ENCODE assay signal across 15 cellular contexts in the genomic region with DNA sequence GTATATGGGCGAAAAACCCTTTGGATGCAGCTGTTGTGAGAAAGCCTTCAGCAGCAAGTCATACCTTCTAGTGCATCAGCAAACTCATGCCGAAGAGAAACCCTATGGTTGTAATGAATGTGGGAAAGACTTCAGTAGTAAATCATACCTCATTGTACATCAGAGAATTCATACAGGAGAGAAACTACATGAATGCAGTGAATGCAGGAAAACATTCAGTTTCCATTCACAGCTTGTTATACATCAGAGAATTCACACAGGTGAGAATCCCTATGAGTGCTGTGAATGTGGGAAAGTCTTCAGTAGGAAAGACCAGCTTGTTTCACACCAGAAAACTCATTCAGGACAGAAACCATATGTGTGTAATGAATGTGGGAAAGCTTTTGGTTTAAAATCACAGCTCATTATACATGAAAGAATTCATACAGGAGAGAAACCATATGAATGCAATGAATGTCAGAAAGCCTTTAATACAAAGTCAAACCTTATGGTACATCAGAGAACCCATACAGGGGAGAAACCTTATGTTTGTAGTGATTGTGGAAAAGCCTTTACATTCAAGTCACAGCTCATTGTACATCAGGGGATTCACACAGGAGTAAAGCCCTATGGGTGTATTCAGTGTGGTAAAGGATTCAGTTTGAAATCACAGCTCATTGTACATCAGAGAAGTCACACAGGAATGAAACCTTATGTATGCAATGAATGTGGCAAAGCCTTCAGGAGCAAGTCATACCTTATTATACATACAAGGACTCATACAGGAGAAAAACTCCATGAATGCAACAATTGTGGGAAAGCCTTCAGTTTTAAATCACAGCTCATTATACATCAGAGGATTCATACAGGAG. TPM values are rescaled to one million over a fixed set of nuclear protein-coding genes. Genes with fewer than 3 reads are reported as not detected.
DNase-seq lines count a peak whose midpoint lies in the region; TF ChIP-seq lines count a peak whose summit lies in the region.
"Had no signal": no experiment of that assay in that cellular context is flagged by ENCODE, and none has a peak within 500 bp of the region (broad histone marks: within the 10 kb centered on the region; RNA-seq: fewer than 3 reads in every experiment).

No MANE protein-coding gene starts in this region.

- H3K27me3 Mint-ChIP-seq in chondrocyte (ENCODE audit: low read depth), result no peaks in the 10 kb centered on the region

- DNase-seq in Caki2 (ENCODE audit: low read depth) (peak; percentile 39), chondrocyte (ENCODE audit: low spot score) (no peak), myocyte (ENCODE audit: low read depth) (peak; percentile 13), GM20000 (ENCODE audit: low spot score) (no peak), midbrain (lab: John Stamatoyannopoulos, UW) (no peak)
- DNase-seq in stimulated activated CD4-positive, alpha-beta T cell treated with anti-CD3 and anti-CD28 coated beads, Interleukin-1b, Interleukin-23, amount 100 ng/mL, for 48 hours, result no peak
- DNase-seq: activated CD8-positive, alpha-beta memory T cell treated with anti-CD3 and anti-CD28 coated beads for 24 hours; adrenal gland; effector CD8-positive, alpha-beta T cell; HCEC 1CT; head of caudate nucleus; Kasumi-1; NCI-H345 had no signal

- no peak for TF ChIP-seq RAD21 in Ishikawa (IDR thresholded peaks at IDR 0.05; ENCODE audit: low read depth)

- no peak for TF ChIP-seq EP300 in Ishikawa (IDR thresholded peaks at IDR 0.05; ENCODE audit: borderline replicate concordance)

- peak overlapping the region; percentile 45 for H3K27ac Mint-ChIP-seq in chondrocyte (ENCODE audit: unreplicated experiment)

- TF ChIP-seq CTCF in chondrocyte (IDR thresholded peaks at IDR 0.05) (no peak), GM20000 (IDR thresholded peaks at IDR 0.05; ENCODE audit: extremely low read depth, missing control alignments) (no peak)

- no peak overlapping the region for H3K4me3 Mint-ChIP-seq in chondrocyte (ENCODE audit: unreplicated experiment)

- in situ Hi-C loops in Caki2 (cut with HindIII; ENCODE audit: low pct_unique_long_range_greater_than_20kb, low sequenced_read_pairs), result no loop called here

- peaks cover 71% of the 10 kb centered on the region for H3K36me3 Mint-ChIP-seq in chondrocyte (ENCODE audit: low read depth)

- peaks cover 69% of the 10 kb centered on the region for H3K9me3 Mint-ChIP-seq in chondrocyte (ENCODE audit: low read depth)

- H3K4me1 Mint-ChIP-seq in chondrocyte (ENCODE audit: low read depth), result no peaks in the 10 kb centered on the region

TF ChIP-seq in Ishikawa, 13 proteins besides CTCF, POLR2A, EP300 and RAD21:
- TF ChIP-seq TCF12 (IDR thresholded peaks at IDR 0.05; ENCODE audit: low read depth) (0 out of 2 replicates have a peak, but pooled peaks have one; percentile 17), TEAD4 (IDR thresholded peaks at IDR 0.05) (no peak), EGR1 (IDR thresholded peaks at IDR 0.05) (no peak), FOXM1 (IDR thresholded peaks at IDR 0.05; ENCODE audit: borderline replicate concordance, low read depth) (no peak), YY1 (IDR thresholded peaks at IDR 0.05; ENCODE audit: low read depth) (no peak)
- TF ChIP-seq, protein P1, sequence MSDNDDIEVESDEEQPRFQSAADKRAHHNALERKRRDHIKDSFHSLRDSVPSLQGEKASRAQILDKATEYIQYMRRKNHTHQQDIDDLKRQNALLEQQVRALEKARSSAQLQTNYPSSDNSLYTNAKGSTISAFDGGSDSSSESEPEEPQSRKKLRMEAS (IDR thresholded peaks at IDR 0.05), result no peak

RNA-seq across cellular contexts. Expression of a gene that starts 21.4 kb away (rescaled TPM):
- 17.1 and 36.8 TPM in 2 replicates for total RNA-seq in Caki2 (2014; rRNA removed; shearing (Covaris generic); ENCODE audit: low replicate concordance)
- 13.5 to 22.2 TPM (median 17.5 TPM) in 3 replicates for total RNA-seq in chondrocyte
- 16.0 and 31.0 TPM in 2 replicates for total RNA-seq in myocyte
- 7.4 TPM for polyA plus RNA-seq in myocyte (2012)

RNA-seq across cellular contexts. Expression of a gene that starts 33.0 kb away (rescaled TPM):
- total RNA-seq in Caki2 (2014; rRNA removed; shearing (Covaris generic); ENCODE audit: low replicate concordance), result not detected in 2 replicates
- total RNA-seq in chondrocyte (not detected in 3 replicates), myocyte (not detected in 2 replicates)
- not detected for polyA plus RNA-seq in myocyte (2012)
- total RNA-seq: adrenal gland, lung microvascular endothelial cell had no signal
- polyA plus RNA-seq: adrenal gland had no signal

Comparison
In these comparisons a context has a peak if more than half of its experiments do, and no peak if none do; other contexts are left out.
1. DNase-seq: peak in Caki2 (single experiment) and myocyte (single experiment); none in chondrocyte (single experiment), GM20000 (single experiment), stimulated activated CD4-positive, alpha-beta T cell treated with anti-CD3 and anti-CD28 coated beads, Interleukin-1b, Interleukin-23, amount 100 ng/mL, for 48 hours (single experiment) and midbrain (single experiment).